ENCODE assay signal across 1 cellular context in genomic region chr3:44439499-44440295, GRCh38.
A peak's percentile ranks its signal among the peaks of the same experiment; 100 is the strongest.
TF ChIP-seq lines count a peak whose summit lies in the region.

No MANE protein-coding gene starts in this region.

TF ChIP-seq in HepG2, 621 proteins besides CTCF, POLR2A, EP300 and RAD21 (continued from another document and continues in another):
- peak; percentile 74; the same call in 1 of the 2 replicates for TF ChIP-seq ZBTB10 (CRISPR knock-in tag; IDR thresholded peaks at IDR 0.05; ENCODE audit: borderline replicate concordance)
- TF ChIP-seq KDM3A (CRISPR knock-in tag; IDR thresholded peaks at IDR 0.05; ENCODE audit: low read depth) = peak; percentile 54; the same call in 1 of the 2 replicates
- peak; percentile 79 for TF ChIP-seq ESRRA (CRISPR knock-in tag; IDR thresholded peaks at IDR 0.05; ENCODE audit: low read depth)
- TF ChIP-seq MBD4 (IDR thresholded peaks at IDR 0.05; ENCODE audit: borderline replicate concordance, low read length) = 0 out of 2 replicates have a peak, but pooled peaks have one; percentile 21
- TF ChIP-seq MYC (CRISPR knock-in tag; IDR thresholded peaks at IDR 0.05; ENCODE audit: borderline replicate concordance) = peak; percentile 89
- TF ChIP-seq, protein P1, sequence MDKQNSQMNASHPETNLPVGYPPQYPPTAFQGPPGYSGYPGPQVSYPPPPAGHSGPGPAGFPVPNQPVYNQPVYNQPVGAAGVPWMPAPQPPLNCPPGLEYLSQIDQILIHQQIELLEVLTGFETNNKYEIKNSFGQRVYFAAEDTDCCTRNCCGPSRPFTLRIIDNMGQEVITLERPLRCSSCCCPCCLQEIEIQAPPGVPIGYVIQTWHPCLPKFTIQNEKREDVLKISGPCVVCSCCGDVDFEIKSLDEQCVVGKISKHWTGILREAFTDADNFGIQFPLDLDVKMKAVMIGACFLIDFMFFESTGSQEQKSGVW (CRISPR knock-in tag; IDR thresholded peaks at IDR 0.05; ENCODE audit: borderline replicate concordance) = no peak
- peak; percentile 87 for TF ChIP-seq IKZF5 (CRISPR knock-in tag; IDR thresholded peaks at IDR 0.05)
- TF ChIP-seq ZNF460 (CRISPR knock-in tag; IDR thresholded peaks at IDR 0.05; ENCODE audit: borderline replicate concordance) = no peak; the same call in 1 of the 2 replicates
- peak; percentile 38; the same call in 1 of the 2 replicates for TF ChIP-seq ETV6 (CRISPR knock-in tag; conservative IDR thresholded peaks at IDR 0.05)
- TF ChIP-seq E2F1 (CRISPR knock-in tag; IDR thresholded peaks at IDR 0.05) = 0 out of 2 replicates have a peak, but pooled peaks have one; percentile 44
- TF ChIP-seq, protein P2, sequence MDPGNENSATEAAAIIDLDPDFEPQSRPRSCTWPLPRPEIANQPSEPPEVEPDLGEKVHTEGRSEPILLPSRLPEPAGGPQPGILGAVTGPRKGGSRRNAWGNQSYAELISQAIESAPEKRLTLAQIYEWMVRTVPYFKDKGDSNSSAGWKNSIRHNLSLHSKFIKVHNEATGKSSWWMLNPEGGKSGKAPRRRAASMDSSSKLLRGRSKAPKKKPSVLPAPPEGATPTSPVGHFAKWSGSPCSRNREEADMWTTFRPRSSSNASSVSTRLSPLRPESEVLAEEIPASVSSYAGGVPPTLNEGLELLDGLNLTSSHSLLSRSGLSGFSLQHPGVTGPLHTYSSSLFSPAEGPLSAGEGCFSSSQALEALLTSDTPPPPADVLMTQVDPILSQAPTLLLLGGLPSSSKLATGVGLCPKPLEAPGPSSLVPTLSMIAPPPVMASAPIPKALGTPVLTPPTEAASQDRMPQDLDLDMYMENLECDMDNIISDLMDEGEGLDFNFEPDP (CRISPR knock-in tag; conservative IDR thresholded peaks at IDR 0.05) = 0 out of 2 replicates have a peak, but pooled peaks have one; percentile 89
- peak; percentile 32 for TF ChIP-seq SMC3 (IDR thresholded peaks at IDR 0.05; ENCODE audit: low read length)
- TF ChIP-seq SPEN (CRISPR knock-in tag; IDR thresholded peaks at IDR 0.05; ENCODE audit: low read depth) = peak; percentile 48
- peak; percentile 93 for TF ChIP-seq SOX13 (IDR thresholded peaks at IDR 0.05)
- peak in 1 of 2 experiments; percentile 98; a peak in 2 of 4 replicates for TF ChIP-seq SOX13 (CRISPR knock-in tag; conservative IDR thresholded peaks at IDR 0.05 in 1 of 2, IDR thresholded peaks at IDR 0.05 in 1 of 2)
- TF ChIP-seq SIX1 (CRISPR knock-in tag; IDR thresholded peaks at IDR 0.05; ENCODE audit: borderline replicate concordance) = peak; percentile 74; the same call in 1 of the 2 replicates
- TF ChIP-seq, protein P3, sequence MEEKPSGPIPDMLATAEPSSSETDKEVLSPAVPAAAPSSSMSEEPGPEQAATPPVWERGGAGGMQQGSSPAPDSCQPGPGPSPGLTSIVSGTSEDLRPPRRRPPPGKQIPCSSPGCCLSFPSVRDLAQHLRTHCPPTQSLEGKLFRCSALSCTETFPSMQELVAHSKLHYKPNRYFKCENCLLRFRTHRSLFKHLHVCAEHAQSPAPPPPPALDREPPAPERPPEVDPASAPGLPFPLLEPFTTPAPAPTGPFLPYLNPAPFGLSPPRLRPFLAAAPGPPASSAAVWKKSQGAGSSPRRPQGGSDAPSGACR (CRISPR knock-in tag; IDR thresholded peaks at IDR 0.05) = peak; percentile 76; the same call in 1 of the 2 replicates
- TF ChIP-seq CENPX (CRISPR knock-in tag; IDR thresholded peaks at IDR 0.05) = no peak
- TF ChIP-seq RFXAP (CRISPR knock-in tag; IDR thresholded peaks at IDR 0.05; ENCODE audit: borderline replicate concordance) = peak; percentile 75
- peak; percentile 80 for TF ChIP-seq ZNF800 (CRISPR knock-in tag; IDR thresholded peaks at IDR 0.05)
- peak; percentile 32; the same call in 1 of the 2 replicates for TF ChIP-seq TAF1 (CRISPR knock-in tag; IDR thresholded peaks at IDR 0.05)
- TF ChIP-seq MED8 (CRISPR knock-in tag; IDR thresholded peaks at IDR 0.05; ENCODE audit: insufficient replicate concordance) = peak; percentile 87
- TF ChIP-seq CAMTA2 (CRISPR knock-in tag; IDR thresholded peaks at IDR 0.05; ENCODE audit: borderline replicate concordance) = peak; percentile 2; the same call in 1 of the 2 replicates
- peak; percentile 67; the same call in 1 of the 2 replicates for TF ChIP-seq MAZ (IDR thresholded peaks at IDR 0.05; ENCODE audit: borderline replicate concordance, low read depth, low read length)
- peak; percentile 82 for TF ChIP-seq MAZ (CRISPR knock-in tag; IDR thresholded peaks at IDR 0.05; ENCODE audit: low read depth)
- TF ChIP-seq HMG20B (CRISPR knock-in tag; conservative IDR thresholded peaks at IDR 0.05) = 0 out of 2 replicates have a peak, but pooled peaks have one; percentile 34
- TF ChIP-seq BRD4 (CRISPR knock-in tag; IDR thresholded peaks at IDR 0.05) = peak; percentile 13; the same call in 1 of the 2 replicates
- TF ChIP-seq ZNF331 (CRISPR knock-in tag; IDR thresholded peaks at IDR 0.05) = peak; percentile 82; the same call in 1 of the 2 replicates
- TF ChIP-seq THAP11 (CRISPR knock-in tag; IDR thresholded peaks at IDR 0.05) = peak; percentile 83
- 0 out of 2 replicates have a peak, but pooled peaks have one; percentile 22 for TF ChIP-seq RELA (CRISPR knock-in tag; IDR thresholded peaks at IDR 0.05)
- TF ChIP-seq ARNT2 (CRISPR knock-in tag; IDR thresholded peaks at IDR 0.05; ENCODE audit: low read depth) = 0 out of 2 replicates have a peak, but pooled peaks have one; percentile 36
- TF ChIP-seq MTF2 (CRISPR knock-in tag; IDR thresholded peaks at IDR 0.05; ENCODE audit: borderline replicate concordance) = 0 out of 2 replicates have a peak, but pooled peaks have one; percentile 41
- peak; percentile 82 for TF ChIP-seq KAT8 (CRISPR knock-in tag; IDR thresholded peaks at IDR 0.05)
- TF ChIP-seq ZNF264 (CRISPR knock-in tag; IDR thresholded peaks at IDR 0.05) = peak; percentile 88; the same call in 1 of the 2 replicates
- peak; percentile 44; the same call in 1 of the 2 replicates for TF ChIP-seq TFAP4 (IDR thresholded peaks at IDR 0.05; ENCODE audit: borderline replicate concordance, low read depth)
- TF ChIP-seq, protein P4, sequence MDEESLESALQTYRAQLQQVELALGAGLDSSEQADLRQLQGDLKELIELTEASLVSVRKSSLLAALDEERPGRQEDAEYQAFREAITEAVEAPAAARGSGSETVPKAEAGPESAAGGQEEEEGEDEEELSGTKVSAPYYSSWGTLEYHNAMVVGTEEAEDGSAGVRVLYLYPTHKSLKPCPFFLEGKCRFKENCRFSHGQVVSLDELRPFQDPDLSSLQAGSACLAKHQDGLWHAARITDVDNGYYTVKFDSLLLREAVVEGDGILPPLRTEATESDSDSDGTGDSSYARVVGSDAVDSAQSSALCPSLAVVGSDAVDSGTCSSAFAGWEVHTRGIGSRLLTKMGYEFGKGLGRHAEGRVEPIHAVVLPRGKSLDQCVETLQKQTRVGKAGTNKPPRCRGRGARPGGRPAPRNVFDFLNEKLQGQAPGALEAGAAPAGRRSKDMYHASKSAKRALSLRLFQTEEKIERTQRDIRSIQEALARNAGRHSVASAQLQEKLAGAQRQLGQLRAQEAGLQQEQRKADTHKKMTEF (CRISPR knock-in tag; IDR thresholded peaks at IDR 0.05) = peak; percentile 92
- peak; percentile 95 for TF ChIP-seq RXRB (CRISPR knock-in tag; IDR thresholded peaks at IDR 0.05; ENCODE audit: borderline replicate concordance)
- TF ChIP-seq TERF1 (CRISPR knock-in tag; IDR thresholded peaks at IDR 0.05) = no peak
- no peak for TF ChIP-seq TCF12 (IDR thresholded peaks at IDR 0.05)
- TF ChIP-seq TCF12 (CRISPR knock-in tag; IDR thresholded peaks at IDR 0.05) = peak; percentile 72; the same call in 1 of the 2 replicates
- peak; percentile 87 for TF ChIP-seq ISL2 (CRISPR knock-in tag; IDR thresholded peaks at IDR 0.05)
- 0 out of 2 replicates have a peak, but pooled peaks have one; percentile 53 for TF ChIP-seq ZNF235 (CRISPR knock-in tag; IDR thresholded peaks at IDR 0.05; ENCODE audit: borderline replicate concordance)
- no peak for TF ChIP-seq MAF1 (CRISPR knock-in tag; IDR thresholded peaks at IDR 0.05; ENCODE audit: borderline replicate concordance)
- no peak for TF ChIP-seq LBX2 (CRISPR knock-in tag; IDR thresholded peaks at IDR 0.05; ENCODE audit: borderline replicate concordance)
- TF ChIP-seq ZNF350 (CRISPR knock-in tag; IDR thresholded peaks at IDR 0.05; ENCODE audit: borderline replicate concordance, low read depth) = peak; percentile 94
- TF ChIP-seq LCORL (IDR thresholded peaks at IDR 0.05) = no peak
- peak; percentile 91 for TF ChIP-seq LCORL (CRISPR knock-in tag; IDR thresholded peaks at IDR 0.05)
- TF ChIP-seq TBX2 (CRISPR knock-in tag; IDR thresholded peaks at IDR 0.05; ENCODE audit: borderline replicate concordance) = peak; percentile 98
- TF ChIP-seq NAIF1 (CRISPR knock-in tag; IDR thresholded peaks at IDR 0.05; ENCODE audit: borderline replicate concordance) = peak; percentile 37; the same call in 1 of the 2 replicates
- peak; percentile 85; the same call in 1 of the 2 replicates for TF ChIP-seq ZSCAN31 (CRISPR knock-in tag; IDR thresholded peaks at IDR 0.05; ENCODE audit: low read depth)
- no peak for TF ChIP-seq HNF4G (IDR thresholded peaks at IDR 0.05; ENCODE audit: borderline replicate concordance, low read depth, low read length)
- TF ChIP-seq HNF4G (CRISPR knock-in tag; IDR thresholded peaks at IDR 0.05; ENCODE audit: borderline replicate concordance, low read depth) = peak; percentile 94
- TF ChIP-seq ZNF34 (CRISPR knock-in tag; IDR thresholded peaks at IDR 0.05; ENCODE audit: borderline replicate concordance) = no peak
- TF ChIP-seq KAT7 (CRISPR knock-in tag; IDR thresholded peaks at IDR 0.05; ENCODE audit: borderline replicate concordance) = peak; percentile 34; the same call in 1 of the 2 replicates
- TF ChIP-seq HNRNPLL (IDR thresholded peaks at IDR 0.05; ENCODE audit: low read depth, low read length, poor library complexity, severe bottlenecking) = no peak
